In genomic region chr17:54900457-54901229, GRCh38 we compare ENCODE assay signal across 8 cellular contexts. TPM values are rescaled to one million over a fixed set of nuclear protein-coding genes. Genes with fewer than 3 reads are reported as not detected.
DNase-seq lines count a peak whose midpoint lies in the region; ATAC-seq and TF ChIP-seq lines count a peak whose summit lies in the region.

Gene TOM1L1 (plus strand): TSS chr17:54900852. CDS start chr17:54900866, 14 bp downstream.

- peak; percentile 86 for ATAC-seq in HG02642 (IDR thresholded peaks at IDR 0.05; ENCODE audit: poor library complexity, unreplicated experiment)
- ATAC-seq in lung (ENCODE audit: insufficient read depth, low FRiP score) = peak; percentile 90
- ATAC-seq in stimulated activated memory B cell treated with anti-CD40 and anti-IgM and Interleukin-4, amounts not matched to agents 10 μg/mL and 1 μg/mL and 100 μg/mL, for 72 hours = peak; percentile 38

- H3K4me1 ChIP-seq in effector memory CD4-positive, alpha-beta T cell (ENCODE audit: control insufficient read depth, insufficient read depth, low read length, poor library complexity, severe bottlenecking) = no peaks in the 10 kb centered on the region
- peaks cover 4% of the 10 kb centered on the region in 2 donors for H3K4me1 ChIP-seq in lung (ENCODE audit: control insufficient read depth in 2 of 2, insufficient read depth in 2 of 2, low read length in 2 of 2)

- H3K27ac Mint-ChIP-seq in T-helper 2 cell treated with Interferon-gamma antibody and Interleukin-4, amounts not matched to agents 5 μg/mL and 100 μg/mL, for 36 hours = no peak within 1 kb of the TSS
- H3K27ac Mint-ChIP-seq in stimulated activated memory B cell treated with anti-CD40 and anti-IgM and Interleukin-4, amounts not matched to agents 10 μg/mL and 1 μg/mL and 100 μg/mL, for 72 hours = no peak within 1 kb of the TSS

- no peaks in the 10 kb centered on the region for H3K9me3 Mint-ChIP-seq in T-helper 2 cell treated with Interferon-gamma antibody and Interleukin-4, amounts not matched to agents 5 μg/mL and 100 μg/mL, for 36 hours
- H3K9me3 Mint-ChIP-seq in stimulated activated memory B cell treated with anti-CD40 and anti-IgM and Interleukin-4, amounts not matched to agents 10 μg/mL and 1 μg/mL and 100 μg/mL, for 72 hours = no peaks in the 10 kb centered on the region

- H3K4me3 ChIP-seq in effector memory CD4-positive, alpha-beta T cell (ENCODE audit: insufficient read depth, low read depth, low read length, poor library complexity, severe bottlenecking) = peak within 1 kb of the TSS; percentile 32
- peak within 1 kb of the TSS; percentile 61 for H3K4me3 ChIP-seq in lung

- no peaks in the 10 kb centered on the region for H3K9me3 ChIP-seq in effector memory CD4-positive, alpha-beta T cell (ENCODE audit: control insufficient read depth, low read length)
- H3K9me3 ChIP-seq in lung (ENCODE audit: control insufficient read depth in 2 of 2, insufficient read depth in 1 of 2, low read length in 1 of 2) = no peaks in the 10 kb centered on the region

- H3K27me3 Mint-ChIP-seq in T-helper 2 cell treated with Interferon-gamma antibody and Interleukin-4, amounts not matched to agents 5 μg/mL and 100 μg/mL, for 36 hours (ENCODE audit: low read depth) = peaks cover 43% of the 10 kb centered on the region
- peaks cover 54% of the 10 kb centered on the region for H3K27me3 Mint-ChIP-seq in stimulated activated memory B cell treated with anti-CD40 and anti-IgM and Interleukin-4, amounts not matched to agents 10 μg/mL and 1 μg/mL and 100 μg/mL, for 72 hours

- no peak for TF ChIP-seq CTCF in lung (IDR thresholded peaks at IDR 0.05; ENCODE audit: control extremely low read depth, extremely low read depth)

- 3 to 5% methylated on average over 61 to 67 of the region's 67 CpGs for WGBS in lung, 2 donors

- no peaks in the 10 kb centered on the region for H3K36me3 ChIP-seq in effector memory CD4-positive, alpha-beta T cell (ENCODE audit: control insufficient read depth, insufficient read depth, low read length)
- H3K36me3 ChIP-seq in lung (ENCODE audit: control insufficient read depth in 2 of 2, insufficient read depth in 2 of 2, low read length in 2 of 2) = no peaks in the 10 kb centered on the region

- peaks cover 3% of the 10 kb centered on the region for H3K4me1 Mint-ChIP-seq in T-helper 2 cell treated with Interferon-gamma antibody and Interleukin-4, amounts not matched to agents 5 μg/mL and 100 μg/mL, for 36 hours (ENCODE audit: low read depth)
- H3K4me1 Mint-ChIP-seq in stimulated activated memory B cell treated with anti-CD40 and anti-IgM and Interleukin-4, amounts not matched to agents 10 μg/mL and 1 μg/mL and 100 μg/mL, for 72 hours = no peaks in the 10 kb centered on the region

- peak; percentile 59 for DNase-seq in SIG-M5 treated with dmso at 0.1 percent for 504 hours (lab: John Stamatoyannopoulos, UW; ENCODE audit: unreplicated experiment)
- no peak for DNase-seq in SIG-M5 (lab: John Stamatoyannopoulos, UW)
- DNase-seq in NCI-H1436 (lab: John Stamatoyannopoulos, UW) = peak; percentile 94
- peak; percentile 10 for DNase-seq in T-helper 2 cell treated with Interferon-gamma antibody and Interleukin-4, amounts not matched to agents 5 μg/mL and 100 μg/mL, for 36 hours (ENCODE audit: low spot score)
- no peak for DNase-seq in effector memory CD4-positive, alpha-beta T cell
- peak; percentile 80 for DNase-seq in lung (ENCODE audit: low spot score)

- no peak within 1 kb of the TSS for H3K27ac ChIP-seq in effector memory CD4-positive, alpha-beta T cell (ENCODE audit: insufficient read depth, low read length, poor library complexity, severe bottlenecking)
- H3K27ac ChIP-seq in lung (ENCODE audit: low read depth in 1 of 2, low read length in 1 of 2) = peak within 1 kb of the TSS; percentile 17 to 82

- H3K27me3 ChIP-seq in effector memory CD4-positive, alpha-beta T cell (replicated peaks; ENCODE audit: control insufficient read depth, insufficient read depth, low read length, poor library complexity, severe bottlenecking) = no peaks in the 10 kb centered on the region
- H3K27me3 ChIP-seq in lung (ENCODE audit: control insufficient read depth, insufficient read depth) = no peaks in the 10 kb centered on the region

- no peaks in the 10 kb centered on the region for H3K36me3 Mint-ChIP-seq in T-helper 2 cell treated with Interferon-gamma antibody and Interleukin-4, amounts not matched to agents 5 μg/mL and 100 μg/mL, for 36 hours (ENCODE audit: low read depth)
- H3K36me3 Mint-ChIP-seq in stimulated activated memory B cell treated with anti-CD40 and anti-IgM and Interleukin-4, amounts not matched to agents 10 μg/mL and 1 μg/mL and 100 μg/mL, for 72 hours = no peaks in the 10 kb centered on the region

- H3K4me3 Mint-ChIP-seq in T-helper 2 cell treated with Interferon-gamma antibody and Interleukin-4, amounts not matched to agents 5 μg/mL and 100 μg/mL, for 36 hours = peak within 1 kb of the TSS; percentile 67
- no peak within 1 kb of the TSS for H3K4me3 Mint-ChIP-seq in stimulated activated memory B cell treated with anti-CD40 and anti-IgM and Interleukin-4, amounts not matched to agents 10 μg/mL and 1 μg/mL and 100 μg/mL, for 72 hours

RNA-seq across cellular contexts. Expression of gene TOM1L1, which starts in this region (rescaled TPM):
- 10 to 100 TPM; 36.4 to 39.1 TPM for total RNA-seq in lung
- 10 to 100 TPM; 12.2 to 19.9 TPM for polyA plus RNA-seq in lung

Comparison
In these comparisons a context has a peak if more than half of its experiments do, and no peak if none do; other contexts are left out.
1. DNase-seq: peak in SIG-M5 treated with dmso at 0.1 percent for 504 hours (single experiment), NCI-H1436 (single experiment), T-helper 2 cell treated with Interferon-gamma antibody and Interleukin-4, amounts not matched to agents 5 μg/mL and 100 μg/mL, for 36 hours (single experiment) and lung (single experiment); none in SIG-M5 (single experiment) and effector memory CD4-positive, alpha-beta T cell (0 of 3).
2. ATAC-seq: peak in every context shown above with its lines; median percentile 90 in lung; 86 in HG02642; 38 in stimulated activated memory B cell treated with anti-CD40 and anti-IgM and Interleukin-4, amounts not matched to agents 10 μg/mL and 1 μg/mL and 100 μg/mL, for 72 hours.